ENCODE assay signal across 8 cellular contexts in genomic region chr3:9730747-9731205, GRCh38. TPM values are rescaled to one million over a fixed set of nuclear protein-coding genes. Genes with fewer than 3 reads are reported as not detected.
A peak's percentile ranks its signal among the peaks of the same experiment; 100 is the strongest.
DNase-seq lines count a peak whose midpoint lies in the region; ATAC-seq lines count a peak whose summit lies in the region.

No MANE protein-coding gene starts in this region.

- no peak overlapping the region for H3K14ac ChIP-seq in mesenchymal stem cell (ENCODE audit: low read length in 2 of 2)

- no peak overlapping the region for H2BK120ac ChIP-seq in mesenchymal stem cell (ENCODE audit: low read depth, low read length)

- H3K23ac ChIP-seq in mesenchymal stem cell (ENCODE audit: low read length in 2 of 2) = no peak overlapping the region

- H3K18ac ChIP-seq in mesenchymal stem cell (ENCODE audit: low read depth in 1 of 2, low read length in 2 of 2) = peak overlapping the region in 1 of 2 experiments; percentile 18

- no peaks in the 10 kb centered on the region for H3K9me3 Mint-ChIP-seq in activated CD4-positive, alpha-beta T cell treated with anti-CD3 and anti-CD28 coated beads for 36 hours (ENCODE audit: low read depth)
- no peaks in the 10 kb centered on the region for H3K9me3 Mint-ChIP-seq in central memory CD8-positive, alpha-beta T cell

- no peak for DNase-seq in activated CD4-positive, alpha-beta T cell treated with anti-CD3 and anti-CD28 coated beads for 36 hours
- no peak for DNase-seq in activated CD4-positive, alpha-beta T cell treated with anti-CD3 and anti-CD28 coated beads, Interleukin-2, amount 50 U/mL, for 48 hours
- peak; percentile 6 for DNase-seq in NCI-H187 treated with DMSO at 0.1 percent for 48 hours (lab: John Stamatoyannopoulos, UW)
- no peak for DNase-seq in central memory CD8-positive, alpha-beta T cell (ENCODE audit: low spot score in 2 of 2)
- DNase-seq in mesenchymal stem cell = no peak
- DNase-seq in globus pallidus (ENCODE audit: low spot score) = no peak

- POLR2A ChIA-PET in activated CD4-positive, alpha-beta T cell treated with anti-CD3 and anti-CD28 coated beads for 36 hours (lab: Charles Lee) = interaction anchor here (1.5 kb wide), 1 partner anchor 9 kb away, joined by 10 read pairs; no protein-coding TSS in a partner anchor

- H3K4me2 ChIP-seq in mesenchymal stem cell (ENCODE audit: low read length, poor library complexity, severe bottlenecking) = peak overlapping the region; percentile 81

- WGBS in mesenchymal stem cell = under 1% methylated on average over 15 of the region's 16 CpGs
- WGBS in urinary bladder = under 1% methylated on average over 16 of the region's 16 CpGs

- H3K4me1 Mint-ChIP-seq in activated CD4-positive, alpha-beta T cell treated with anti-CD3 and anti-CD28 coated beads for 36 hours = peaks cover 63% of the 10 kb centered on the region
- peaks cover 41% of the 10 kb centered on the region for H3K4me1 Mint-ChIP-seq in central memory CD8-positive, alpha-beta T cell

- no peak overlapping the region for H3K4ac ChIP-seq in mesenchymal stem cell (ENCODE audit: low read depth in 1 of 2, low read length in 2 of 2)

- peak; percentile 49 for ATAC-seq in activated CD4-positive, alpha-beta T cell treated with anti-CD3 and anti-CD28 coated beads for 36 hours
- ATAC-seq in HG02571 (IDR thresholded peaks at IDR 0.05; ENCODE audit: unreplicated experiment) = peak; percentile 47
- ATAC-seq in central memory CD8-positive, alpha-beta T cell (replicated peaks; ENCODE audit: extremely low read depth, poor library complexity, severe bottlenecking) = peak; percentile 24

- no peaks in the 10 kb centered on the region for H3K9me3 ChIP-seq in mesenchymal stem cell (ENCODE audit: control insufficient read depth, low read length)

- H2BK5ac ChIP-seq in mesenchymal stem cell (ENCODE audit: low read depth, low read length, poor library complexity, severe bottlenecking) = peak overlapping the region; percentile 35

- peaks cover 20% of the 10 kb centered on the region for H3K36me3 Mint-ChIP-seq in activated CD4-positive, alpha-beta T cell treated with anti-CD3 and anti-CD28 coated beads for 36 hours (ENCODE audit: low read depth)
- peaks cover 32% of the 10 kb centered on the region for H3K36me3 Mint-ChIP-seq in central memory CD8-positive, alpha-beta T cell (ENCODE audit: insufficient read depth)

- H3K4me3 ChIP-seq in mesenchymal stem cell (ENCODE audit: insufficient read depth in 1 of 2, low read depth in 1 of 2, low read length in 2 of 2) = peak overlapping the region; percentile 48 to 92
- peak overlapping the region; percentile 98 for H3K4me3 ChIP-seq in urinary bladder (ENCODE audit: low read depth, low read length)

- H3K4me3 Mint-ChIP-seq in activated CD4-positive, alpha-beta T cell treated with anti-CD3 and anti-CD28 coated beads for 36 hours = peak overlapping the region; percentile 79
- H3K4me3 Mint-ChIP-seq in central memory CD8-positive, alpha-beta T cell = peak overlapping the region; percentile 95

- peak overlapping the region; percentile 86 for H3K27ac ChIP-seq in mesenchymal stem cell (ENCODE audit: low read length, poor library complexity, severe bottlenecking)
- peak overlapping the region; percentile 43 for H3K27ac ChIP-seq in urinary bladder (ENCODE audit: low read depth)

- H2BK12ac ChIP-seq in mesenchymal stem cell (ENCODE audit: low read length in 2 of 2) = peak overlapping the region in 1 of 2 experiments; percentile 74

- no peak overlapping the region for H4K91ac ChIP-seq in mesenchymal stem cell (ENCODE audit: low read length)

- intact Hi-C loops in activated CD4-positive, alpha-beta T cell treated with anti-CD3 and anti-CD28 coated beads for 36 hours (cut with DNase I, micrococcal nuclease) = loop anchor here (1.0 to 5.0 kb wide), 15 partner anchors 19 to 768 kb away; partner anchors contain the start of genes CRELD1 (in 2 of the 2), MTMR14 (in 2 of the 2), OGG1 (in 2 of the 2) and SETD5 (in 2 of the 2)

- H2AFZ ChIP-seq in mesenchymal stem cell (ENCODE audit: low read depth, low read length) = peak overlapping the region; percentile 90

- H2BK15ac ChIP-seq in mesenchymal stem cell (ENCODE audit: low read depth, poor library complexity, severe bottlenecking) = no peak overlapping the region

- CTCF ChIA-PET in activated CD4-positive, alpha-beta T cell treated with anti-CD3 and anti-CD28 coated beads for 36 hours (lab: Charles Lee) = interaction anchor here (0.6 to 4.4 kb wide), 9 partner anchors 10 to 468 kb away, joined by 3 to 20 read pairs (median 5); partner anchors contain the start of genes ARPC4, OGG1 and TADA3

- H3K4me1 ChIP-seq in mesenchymal stem cell (ENCODE audit: control insufficient read depth, insufficient read depth, low read depth, low read length) (peaks cover 14% of the 10 kb centered on the region), urinary bladder (ENCODE audit: insufficient read depth) (no peaks in the 10 kb centered on the region)

- H3K9ac ChIP-seq in mesenchymal stem cell (ENCODE audit: low read length) = peak overlapping the region; percentile 87

- no peak overlapping the region for H2AK5ac ChIP-seq in mesenchymal stem cell (ENCODE audit: low read length, severe bottlenecking)

- peaks cover 2% of the 10 kb centered on the region for H3K79me1 ChIP-seq in mesenchymal stem cell (replicated peaks; ENCODE audit: low read length, poor library complexity, severe bottlenecking)

- H3K27me3 ChIP-seq in mesenchymal stem cell (ENCODE audit: control insufficient read depth in 1 of 2, insufficient read depth in 1 of 2, low read length in 2 of 2) = peaks cover 0 to 20% of the 10 kb centered on the region in 2 experiments

- H3K27me3 Mint-ChIP-seq in activated CD4-positive, alpha-beta T cell treated with anti-CD3 and anti-CD28 coated beads for 36 hours = no peaks in the 10 kb centered on the region
- H3K27me3 Mint-ChIP-seq in central memory CD8-positive, alpha-beta T cell = no peaks in the 10 kb centered on the region

- H4K8ac ChIP-seq in mesenchymal stem cell (ENCODE audit: low read length) = peak overlapping the region; percentile 90

- H3K36me3 ChIP-seq in mesenchymal stem cell (ENCODE audit: control insufficient read depth in 1 of 2, insufficient read depth in 2 of 2, low read depth in 1 of 2, low read length in 2 of 2) (peaks cover 13 to 19% of the 10 kb centered on the region in 2 experiments), urinary bladder (ENCODE audit: insufficient read depth) (no peaks in the 10 kb centered on the region)

- H3K27ac Mint-ChIP-seq in activated CD4-positive, alpha-beta T cell treated with anti-CD3 and anti-CD28 coated beads for 36 hours = peak overlapping the region; percentile 86
- peak overlapping the region; percentile 93 for H3K27ac Mint-ChIP-seq in central memory CD8-positive, alpha-beta T cell (ENCODE audit: low read depth)

RNA-seq across cellular contexts. Expression of gene BRPF1, which starts 0.8 kb away (rescaled TPM):
- total RNA-seq in activated CD4-positive, alpha-beta T cell treated with anti-CD3 and anti-CD28 coated beads for 36 hours = 10 to 100 TPM; 23.3 to 25.9 TPM
- 7.8 TPM for polyA plus RNA-seq in mesenchymal stem cell (2013, experiment 1 of 2)
- 7.6 TPM for polyA plus RNA-seq in mesenchymal stem cell (2013, experiment 2 of 2)
- 11.0 TPM for total RNA-seq in urinary bladder
- polyA plus RNA-seq in urinary bladder = 13.8 TPM

RNA-seq across cellular contexts. Expression of gene OGG1, which starts 19.0 kb away (rescaled TPM):
- total RNA-seq in activated CD4-positive, alpha-beta T cell treated with anti-CD3 and anti-CD28 coated beads for 36 hours = 10 to 100 TPM; 36.4 to 61.6 TPM
- polyA plus RNA-seq in mesenchymal stem cell (2013, experiment 1 of 2) = 26.5 TPM
- 25.0 TPM for polyA plus RNA-seq in mesenchymal stem cell (2013, experiment 2 of 2)
- 32.1 TPM for total RNA-seq in urinary bladder
- 23.7 TPM for polyA plus RNA-seq in urinary bladder

RNA-seq across cellular contexts. Expression of gene CPNE9, which starts 27.1 kb away (rescaled TPM):
- total RNA-seq in activated CD4-positive, alpha-beta T cell treated with anti-CD3 and anti-CD28 coated beads for 36 hours = under 1 TPM; 0.14 to 0.30 TPM
- not detected for polyA plus RNA-seq in mesenchymal stem cell (2013, experiment 1 of 2)
- polyA plus RNA-seq in mesenchymal stem cell (2013, experiment 2 of 2) = 0.03 TPM
- total RNA-seq in urinary bladder = not detected
- polyA plus RNA-seq in urinary bladder = 0.18 TPM

RNA-seq across cellular contexts. Expression of gene CAMK1, which starts 39.0 kb away (rescaled TPM):
- total RNA-seq in activated CD4-positive, alpha-beta T cell treated with anti-CD3 and anti-CD28 coated beads for 36 hours = 10 to 100 TPM; 48.4 to 53.1 TPM
- 10.6 TPM for polyA plus RNA-seq in mesenchymal stem cell (2013, experiment 1 of 2)
- polyA plus RNA-seq in mesenchymal stem cell (2013, experiment 2 of 2) = 11.1 TPM
- total RNA-seq in urinary bladder = 28.7 TPM
- 42.2 TPM for polyA plus RNA-seq in urinary bladder
